31 cellular contexts compared by ENCODE assay signal in the genomic region with DNA sequence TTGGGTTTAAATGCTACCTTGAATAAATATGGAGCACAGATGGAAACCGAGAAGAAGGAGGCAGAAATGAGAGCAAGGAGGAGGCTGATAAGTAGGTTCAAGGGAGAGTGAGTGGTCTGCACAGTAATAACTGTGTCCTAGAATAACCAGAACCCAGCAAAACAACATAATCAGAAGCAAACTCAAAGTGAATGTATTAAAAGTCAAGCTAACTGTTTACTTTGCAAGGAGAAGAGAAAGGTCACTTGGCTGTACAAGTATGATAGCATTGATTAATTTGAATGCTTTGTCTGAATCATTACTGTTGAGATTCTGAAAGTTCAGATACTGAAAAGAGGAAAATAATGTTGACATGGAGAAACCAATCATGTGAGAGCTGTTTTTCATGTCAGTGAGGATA.
"Had no signal": no experiment of that assay in that cellular context is flagged by ENCODE, and none has a peak within 500 bp of the region (broad histone marks: within the 10 kb centered on the region; RNA-seq: fewer than 3 reads in every experiment).

No MANE protein-coding gene starts in this region.

- H3K9me3 ChIP-seq: adrenal gland, MG63 had no signal

- H3K36me3 Mint-ChIP-seq: IgD-negative memory B cell had no signal

- H3K4me3 Mint-ChIP-seq: activated CD4-positive, alpha-beta T cell treated with anti-CD3 and anti-CD28 coated beads, Interleukin-2, amount 10 ng/mL, durations not matched to agents 24 days and 14 days; activated naive CD8-positive, alpha-beta T cell; IgD-negative memory B cell had no signal

- H3K27ac ChIP-seq: adrenal gland, KMS-11, RWPE1, VCaP had no signal

- H3K4me2 ChIP-seq: KMS-11 had no signal

- FAIRE-seq: colon had no signal

- H3K27me3 Mint-ChIP-seq: activated naive CD8-positive, alpha-beta T cell had no signal

- DNase-seq: activated CD4-positive, alpha-beta T cell treated with anti-CD3 and anti-CD28 coated beads, Interleukin-2, amount 10 ng/mL, durations not matched to agents 24 days and 14 days; activated CD4-positive, alpha-beta T cell treated with anti-CD3 and anti-CD28 coated beads, Interleukin-2, amount 50 U/mL, for 48 hours; activated CD4-positive, CD25-positive, alpha-beta regulatory T cell; activated effector memory CD4-positive, alpha-beta T cell treated with Interleukin-2 at 50 U/mL for 16 hours; activated naive CD4-positive, alpha-beta T cell; activated T-cell treated with anti-CD3 and anti-CD28 coated beads for 4 hours; adrenal gland; anterior cingulate cortex; cerebellar nuclear complex; MG63; MV-4-11; NCI-H1092 treated with DMSO at 0.1 percent for 48 hours; NCI-H1417 treated with DMSO at 0.1 percent for 48 hours; NCI-H1694; NCI-H2029; NCI-H2107; NCI-H2171 treated with DMSO at 0.1 percent for 48 hours; NCI-H226; NCI-H526 treated with DMSO at 0.1 percent for 48 hours; NCI-H82; NK-92 treated with Interleukin-12 subunit alpha and Interleukin-12 subunit beta, amount 100 ng/mL, for 24 hours; OCI-M1; SHP77; T-helper 1 cell had no signal

- H3K27ac Mint-ChIP-seq: activated CD4-positive, alpha-beta T cell treated with anti-CD3 and anti-CD28 coated beads, Interleukin-2, amount 10 ng/mL, durations not matched to agents 24 days and 14 days; activated naive CD8-positive, alpha-beta T cell; IgD-negative memory B cell had no signal

- H3K9me3 Mint-ChIP-seq: activated CD4-positive, alpha-beta T cell treated with anti-CD3 and anti-CD28 coated beads, Interleukin-2, amount 10 ng/mL, durations not matched to agents 24 days and 14 days; IgD-negative memory B cell had no signal

- H3K27me3 ChIP-seq: adrenal gland had no signal

- ATAC-seq: Panc1 had no signal

- H3K4me3 ChIP-seq: adrenal gland, MG63 had no signal

- H3K9ac ChIP-seq: KMS-11 had no signal

- H3K36me3 ChIP-seq: adrenal gland, MG63 had no signal

- H3K4me1 Mint-ChIP-seq: activated CD4-positive, alpha-beta T cell treated with anti-CD3 and anti-CD28 coated beads, Interleukin-2, amount 10 ng/mL, durations not matched to agents 24 days and 14 days; IgD-negative memory B cell had no signal
